ENCODE assay signal across 12 cellular contexts in the genomic region with DNA sequence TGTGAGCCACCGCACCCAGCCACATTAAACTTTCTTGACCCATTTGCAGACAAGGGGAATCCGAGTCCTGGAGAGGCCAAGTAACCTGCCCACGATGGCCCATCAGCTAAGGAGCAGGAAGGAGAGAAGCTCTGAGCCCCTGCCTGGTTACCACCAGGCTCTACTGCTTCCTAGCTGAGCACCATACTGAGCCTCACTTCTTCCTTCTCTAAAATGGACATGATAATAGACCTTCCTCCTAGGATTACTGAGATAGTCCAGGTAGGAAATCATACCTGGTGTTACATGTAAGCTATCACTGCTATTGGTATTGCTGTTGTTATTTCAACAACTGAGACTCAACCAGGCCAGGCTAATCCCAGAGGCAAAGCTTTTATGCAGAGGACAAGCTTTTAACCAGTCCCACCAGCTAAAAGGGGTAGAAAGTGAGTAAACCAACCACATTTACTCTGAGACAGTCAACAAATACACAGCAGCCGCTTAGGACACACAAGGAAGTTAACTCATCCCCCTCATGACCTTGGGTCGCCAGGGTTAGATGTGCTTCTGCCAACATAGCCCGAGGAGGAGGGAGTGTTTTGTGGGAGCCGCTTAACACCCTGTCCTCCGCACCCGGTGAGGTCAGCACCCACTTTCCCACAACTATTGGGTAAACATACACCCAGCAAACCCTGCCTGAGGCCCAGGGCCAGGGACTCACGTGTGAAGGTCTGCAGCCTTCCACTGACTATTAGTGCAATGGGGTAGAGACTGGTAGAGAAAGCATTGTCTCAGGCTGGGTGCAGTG. TPM values are rescaled to one million over a fixed set of nuclear protein-coding genes. Genes with fewer than 3 reads are reported as not detected.
DNase-seq lines count a peak whose midpoint lies in the region; ATAC-seq and TF ChIP-seq lines count a peak whose summit lies in the region.
"Had no signal": no experiment of that assay in that cellular context is flagged by ENCODE, and none has a peak within 500 bp of the region (broad histone marks: within the 10 kb centered on the region; RNA-seq: fewer than 3 reads in every experiment).

No MANE protein-coding gene starts in this region.

- H3K4me1 Mint-ChIP-seq in CD14-positive monocyte = peaks cover 59% of the 10 kb centered on the region

- TF ChIP-seq CTCF in CD14-positive monocyte (IDR thresholded peaks at IDR 0.05) = no peak
- no peak for TF ChIP-seq CTCF in brain microvascular endothelial cell (IDR thresholded peaks at IDR 0.05; ENCODE audit: low read depth, low read length, missing control alignments)
- TF ChIP-seq CTCF in lung (IDR thresholded peaks at IDR 0.05; ENCODE audit: control extremely low read depth, extremely low read depth) = no peak
- no peak for TF ChIP-seq CTCF in coronary artery (IDR thresholded peaks at IDR 0.05)

- WGBS in lung, 2 donors = 47 to 51% methylated on average over 10 of the region's 10 CpGs

- peaks cover 0 to 2% of the 10 kb centered on the region in 2 donors for H3K4me1 ChIP-seq in lung (ENCODE audit: control insufficient read depth in 2 of 2, insufficient read depth in 2 of 2, low read length in 2 of 2)
- H3K4me1 ChIP-seq in effector memory CD4-positive, alpha-beta T cell (ENCODE audit: control insufficient read depth, insufficient read depth, low read length, poor library complexity, severe bottlenecking) = peaks cover 8% of the 10 kb centered on the region

- no peak overlapping the region for H3K4me3 ChIP-seq in brain microvascular endothelial cell (ENCODE audit: low read depth, low read length)
- H3K4me3 ChIP-seq in lung = no peak overlapping the region
- H3K4me3 ChIP-seq in coronary artery = no peak overlapping the region
- H3K4me3 ChIP-seq in effector memory CD4-positive, alpha-beta T cell (ENCODE audit: insufficient read depth, low read depth, low read length, poor library complexity, severe bottlenecking) = no peak overlapping the region

- DNase-seq in CD14-positive monocyte (ENCODE audit: low spot score) (peak; percentile 99), NCI-H460 (ENCODE audit: extremely low read depth, low read depth) (peak; percentile 56), brain microvascular endothelial cell (peak; percentile 54), lung (ENCODE audit: low spot score) (peak; percentile 65), NCI-H510A (lab: John Stamatoyannopoulos, UW) (no peak), coronary artery (ENCODE audit: low spot score) (no peak), mesenteric fat pad (ENCODE audit: low spot score) (no peak)
- DNase-seq in effector memory CD4-positive, alpha-beta T cell = no peak
- DNase-seq: activated CD4-positive, alpha-beta memory T cell treated with anti-CD3 and anti-CD28 coated beads, Interleukin-2, amount 10 ng/mL, durations not matched to agents 7 days and 5 days; CD4-positive, alpha-beta memory T cell; NCI-H1092 treated with DMSO at 0.1 percent for 48 hours; OCI-M1 had no signal

- peak overlapping the region; percentile 92 to 99 (median 97) for H3K27ac Mint-ChIP-seq in CD14-positive monocyte
- H3K27ac Mint-ChIP-seq: activated CD4-positive, alpha-beta memory T cell treated with anti-CD3 and anti-CD28 coated beads, Interleukin-2, amount 10 ng/mL, durations not matched to agents 7 days and 5 days had no signal

- H3K27me3 Mint-ChIP-seq in CD14-positive monocyte (ENCODE audit: low read depth in 3 of 3) = peaks cover 0 to 12% (median 4%) of the 10 kb centered on the region in 3 donors

- H3K27me3 ChIP-seq in brain microvascular endothelial cell (replicated peaks) (no peaks in the 10 kb centered on the region), lung (ENCODE audit: control insufficient read depth, insufficient read depth) (no peaks in the 10 kb centered on the region)
- no peaks in the 10 kb centered on the region for H3K27me3 ChIP-seq in effector memory CD4-positive, alpha-beta T cell (replicated peaks; ENCODE audit: control insufficient read depth, insufficient read depth, low read length, poor library complexity, severe bottlenecking)

- intact Hi-C loops in CD14-positive monocyte (cut with micrococcal nuclease) = loop anchor here in 1 of 2 donors (1.0 to 10.0 kb wide), 2 partner anchors 11 to 429 kb away; no protein-coding TSS in a partner anchor

- no peaks in the 10 kb centered on the region for H3K9me3 ChIP-seq in lung (ENCODE audit: control insufficient read depth in 2 of 2, insufficient read depth in 1 of 2, low read length in 1 of 2)
- H3K9me3 ChIP-seq in effector memory CD4-positive, alpha-beta T cell (ENCODE audit: control insufficient read depth, low read length) = no peaks in the 10 kb centered on the region

- in situ Hi-C loops in brain microvascular endothelial cell (cut with HindIII; ENCODE audit: low pct_ligation_motif_present, low sequenced_read_pairs) = no loop called here

- H3K9me3 Mint-ChIP-seq in CD14-positive monocyte = peaks cover 0 to 2% (median 0%) of the 10 kb centered on the region in 7 donors
- H3K9me3 Mint-ChIP-seq: activated CD4-positive, alpha-beta memory T cell treated with anti-CD3 and anti-CD28 coated beads, Interleukin-2, amount 10 ng/mL, durations not matched to agents 7 days and 5 days; CD4-positive, alpha-beta memory T cell had no signal

- peak overlapping the region; percentile 41 to 78 for H3K4me3 Mint-ChIP-seq in CD14-positive monocyte
- H3K4me3 Mint-ChIP-seq: activated CD4-positive, alpha-beta memory T cell treated with anti-CD3 and anti-CD28 coated beads, Interleukin-2, amount 10 ng/mL, durations not matched to agents 7 days and 5 days; CD4-positive, alpha-beta memory T cell had no signal

- peak; percentile 25 for ATAC-seq in lung (ENCODE audit: insufficient read depth, low FRiP score)

- H3K36me3 ChIP-seq in brain microvascular endothelial cell (replicated peaks) (no peaks in the 10 kb centered on the region), lung (ENCODE audit: control insufficient read depth in 2 of 2, insufficient read depth in 2 of 2, low read length in 2 of 2) (no peaks in the 10 kb centered on the region)
- H3K36me3 ChIP-seq in effector memory CD4-positive, alpha-beta T cell (ENCODE audit: control insufficient read depth, insufficient read depth, low read length) = no peaks in the 10 kb centered on the region

- peaks cover 2 to 8% of the 10 kb centered on the region in 2 donors for H3K36me3 Mint-ChIP-seq in CD14-positive monocyte
- H3K36me3 Mint-ChIP-seq: CD4-positive, alpha-beta memory T cell had no signal

- no peak overlapping the region for H3K27ac ChIP-seq in brain microvascular endothelial cell
- no peak overlapping the region for H3K27ac ChIP-seq in lung (ENCODE audit: low read depth in 1 of 2, low read length in 1 of 2)
- no peak overlapping the region for H3K27ac ChIP-seq in coronary artery
- H3K27ac ChIP-seq in effector memory CD4-positive, alpha-beta T cell (ENCODE audit: insufficient read depth, low read length, poor library complexity, severe bottlenecking) = no peak overlapping the region

RNA-seq across cellular contexts. Expression of a gene that starts 20.6 kb away (rescaled TPM):
- polyA plus RNA-seq in CD14-positive monocyte (under 1 TPM; 0.29 to 0.84 TPM), lung (10 to 100 TPM in 1 of 2 donors, 1 to 10 TPM in 1; 8.0 to 19.8 TPM)
- 25.9 and 27.4 TPM in 2 replicates for total RNA-seq in NCI-H460 (2014; rRNA removed; shearing (Covaris generic))
- polyA plus RNA-seq in NCI-H460 (2014; cell fraction: nucleus; rRNA removed) = 11.8 and 19.7 TPM in 2 replicates
- total RNA-seq in lung (10 to 100 TPM; 12.0 to 16.0 TPM), mesenteric fat pad (14.1 TPM)
- total RNA-seq: activated CD4-positive, alpha-beta memory T cell treated with anti-CD3 and anti-CD28 coated beads, Interleukin-2, amount 10 ng/mL, durations not matched to agents 7 days and 5 days; CD4-positive, alpha-beta memory T cell had no signal
- polyA plus RNA-seq: CD4-positive, alpha-beta memory T cell had no signal

RNA-seq across cellular contexts. Expression of a gene that starts 29.5 kb away (rescaled TPM):
- polyA plus RNA-seq in CD14-positive monocyte (10 to 100 TPM; 15.8 to 18.0 TPM), lung (10 to 100 TPM; 10.1 to 26.7 TPM)
- total RNA-seq in NCI-H460 (2014; rRNA removed; shearing (Covaris generic)) = 36.0 and 37.8 TPM in 2 replicates
- polyA plus RNA-seq in NCI-H460 (2014; cell fraction: nucleus; rRNA removed) = 33.4 and 64.5 TPM in 2 replicates
- total RNA-seq in lung (10 to 100 TPM; 25.5 to 26.4 TPM), mesenteric fat pad (16.7 TPM)

RNA-seq across cellular contexts. Expression of a gene that starts 50.5 kb away (rescaled TPM):
- 10 to 100 TPM; 89.6 to 95.3 TPM for polyA plus RNA-seq in CD14-positive monocyte
- total RNA-seq in NCI-H460 (2014; rRNA removed; shearing (Covaris generic)) = 42.6 and 47.6 TPM in 2 replicates
- 40.1 and 56.7 TPM in 2 replicates for polyA plus RNA-seq in NCI-H460 (2014; cell fraction: nucleus; rRNA removed)
- total RNA-seq in lung = 10 to 100 TPM; 22.0 to 34.8 TPM
- polyA plus RNA-seq in lung = 10 to 100 TPM; 19.1 to 41.8 TPM
- total RNA-seq in mesenteric fat pad = 33.9 TPM

Comparison
In these comparisons a context has a peak if more than half of its experiments do, and no peak if none do; other contexts are left out.
1. DNase-seq: peak in CD14-positive monocyte (single experiment), NCI-H460 (single experiment), brain microvascular endothelial cell (single experiment) and lung (single experiment); none in NCI-H510A (single experiment), coronary artery (single experiment), effector memory CD4-positive, alpha-beta T cell (0 of 3) and mesenteric fat pad (single experiment).